In genomic region chrX:31593353-31593752, GRCh38 we compare ENCODE assay signal across 26 cellular contexts.
"Had no signal": no experiment of that assay in that cellular context is flagged by ENCODE, and none has a peak within 500 bp of the region (broad histone marks: within the 10 kb centered on the region; RNA-seq: fewer than 3 reads in every experiment).

No MANE protein-coding gene starts in this region.

- H3K36me3 ChIP-seq: left ventricle myocardium inferior, ovary, right atrium auricular region, stomach, thyroid gland, transverse colon, upper lobe of left lung, vagina had no signal

- H3K4me3 ChIP-seq: left ventricle myocardium inferior, lung, mucosa of descending colon, ovary, right atrium auricular region, skin epidermis, stomach, testis, thyroid gland, transverse colon, upper lobe of left lung, vagina had no signal

- H3K36me3 Mint-ChIP-seq: immature natural killer cell; naive thymus-derived CD4-positive, alpha-beta T cell; natural killer cell treated with Interleukin-12 subunit alpha and Interleukin-12 subunit beta and Interleukin-15 and Interleukin-18, amount 100 ng/mL, for 72 hours; stimulated activated naive B cell treated with anti-CD40 and anti-IgM and Interleukin-4, amounts not matched to agents 10 μg/mL and 1 μg/mL and 100 μg/mL, for 72 hours had no signal

- H3K27ac ChIP-seq: left ventricle myocardium inferior, ovary, right atrium auricular region, skin epidermis, stomach, testis, thyroid gland, transverse colon, upper lobe of left lung, vagina had no signal

- H3K27ac Mint-ChIP-seq: immature natural killer cell; naive thymus-derived CD4-positive, alpha-beta T cell; natural killer cell treated with Interleukin-12 subunit alpha and Interleukin-12 subunit beta and Interleukin-15 and Interleukin-18, amount 100 ng/mL, for 72 hours; progenitor cell of endocrine pancreas; stimulated activated naive B cell treated with anti-CD40 and anti-IgM and Interleukin-4, amounts not matched to agents 10 μg/mL and 1 μg/mL and 100 μg/mL, for 72 hours had no signal

- H3K9me3 Mint-ChIP-seq: stimulated activated naive B cell treated with anti-CD40 and anti-IgM and Interleukin-4, amounts not matched to agents 10 μg/mL and 1 μg/mL and 100 μg/mL, for 72 hours had no signal

- H3K9me3 ChIP-seq: left ventricle myocardium inferior, mucosa of descending colon, ovary, right atrium auricular region, stomach, testis, thyroid gland, transverse colon, upper lobe of left lung, vagina had no signal

- H3K4me1 Mint-ChIP-seq: immature natural killer cell; naive thymus-derived CD4-positive, alpha-beta T cell; stimulated activated naive B cell treated with anti-CD40 and anti-IgM and Interleukin-4, amounts not matched to agents 10 μg/mL and 1 μg/mL and 100 μg/mL, for 72 hours had no signal

- H3K4me1 ChIP-seq: right atrium auricular region, stomach, testis, thyroid gland, transverse colon, upper lobe of left lung, vagina had no signal

- DNase-seq: hypothalamus; immature natural killer cell; islet precursor cell; left ventricle myocardium inferior; midbrain; mucosa of descending colon; naive thymus-derived CD4-positive, alpha-beta T cell; ovary; stimulated activated CD4-positive, alpha-beta T cell treated with anti-CD3 and anti-CD28 coated beads, Interleukin-12 subunit alpha, Interleukin-12 subunit beta, amount 100 ng/mL, for 4 hours; stimulated activated CD4-positive, alpha-beta T cell treated with anti-CD3 and anti-CD28 coated beads, Interleukin-15, amount 100 ng/mL, for 24 hours; stimulated activated CD4-positive, alpha-beta T cell treated with anti-CD3 and anti-CD28 coated beads, Interleukin-2, amount 100 ng/mL, for 24 hours; stimulated activated CD4-positive, alpha-beta T cell treated with anti-CD3 and anti-CD28 coated beads, Interleukin-4, amount 100 ng/mL, for 1 hour; stimulated activated naive B cell treated with anti-CD40 and anti-IgM and Interleukin-4, amounts not matched to agents 10 μg/mL and 1 μg/mL and 100 μg/mL, for 72 hours; stimulated activated naive CD8-positive, alpha-beta T cell treated with anti-CD3 and anti-CD28 coated beads, Interleukin-15, Interleukin-2, amounts not matched to agents 100 U/mL and 50 U/mL, for 24 hours; stomach; testis; thyroid gland; transverse colon; upper lobe of left lung had no signal

- H3K4me3 Mint-ChIP-seq: immature natural killer cell; naive thymus-derived CD4-positive, alpha-beta T cell; natural killer cell treated with Interleukin-12 subunit alpha and Interleukin-12 subunit beta and Interleukin-15 and Interleukin-18, amount 100 ng/mL, for 72 hours; stimulated activated naive B cell treated with anti-CD40 and anti-IgM and Interleukin-4, amounts not matched to agents 10 μg/mL and 1 μg/mL and 100 μg/mL, for 72 hours had no signal

- ATAC-seq: mucosa of descending colon; naive thymus-derived CD4-positive, alpha-beta T cell; natural killer cell treated with Interleukin-12 subunit alpha and Interleukin-12 subunit beta and Interleukin-15 and Interleukin-18, amount 100 ng/mL, for 72 hours; sciatic nerve; stimulated activated naive B cell treated with anti-CD40 and anti-IgM and Interleukin-4, amounts not matched to agents 10 μg/mL and 1 μg/mL and 100 μg/mL, for 72 hours; stimulated activated naive CD8-positive, alpha-beta T cell treated with anti-CD3 and anti-CD28 coated beads, Interleukin-15, Interleukin-2, amounts not matched to agents 100 U/mL and 50 U/mL, for 24 hours had no signal

- H3K27me3 Mint-ChIP-seq: naive thymus-derived CD4-positive, alpha-beta T cell; stimulated activated naive B cell treated with anti-CD40 and anti-IgM and Interleukin-4, amounts not matched to agents 10 μg/mL and 1 μg/mL and 100 μg/mL, for 72 hours had no signal

- H3K27me3 ChIP-seq: ovary, right atrium auricular region, stomach, testis, thyroid gland, transverse colon, upper lobe of left lung, vagina had no signal
